Comparison of ENCODE assay signal across 16 cellular contexts in the genomic region with DNA sequence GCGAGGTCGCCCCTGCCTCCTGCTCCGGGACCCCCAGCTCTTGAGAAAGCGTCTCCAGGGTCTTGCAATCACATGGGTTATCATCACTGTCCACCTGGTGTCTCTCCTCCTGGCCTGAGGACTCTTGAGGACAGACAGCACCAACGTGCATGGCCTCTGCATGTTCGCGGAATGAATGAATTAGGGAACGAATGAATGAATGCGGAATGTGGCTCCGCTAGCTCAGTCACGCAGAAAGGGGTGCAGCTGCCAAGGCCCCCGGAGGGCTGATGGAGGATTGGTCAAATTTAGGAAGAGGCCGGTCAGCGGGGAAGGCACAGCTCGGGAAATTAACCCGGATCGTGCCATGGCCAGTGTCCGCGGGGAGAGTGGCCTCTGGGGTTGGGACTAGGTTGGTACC. TPM values are rescaled to one million over a fixed set of nuclear protein-coding genes. Genes with fewer than 3 reads are reported as not detected.
DNase-seq lines count a peak whose midpoint lies in the region; TF ChIP-seq lines count a peak whose summit lies in the region.
"Had no signal": no experiment of that assay in that cellular context is flagged by ENCODE, and none has a peak within 500 bp of the region (broad histone marks: within the 10 kb centered on the region; RNA-seq: fewer than 3 reads in every experiment).

No MANE protein-coding gene starts in this region.

- H3K9me3 Mint-ChIP-seq in brain: no peaks in the 10 kb centered on the region
- H3K9me3 Mint-ChIP-seq in glutamatergic neuron (ENCODE audit: unreplicated experiment): peaks cover 8% of the 10 kb centered on the region
- no peaks in the 10 kb centered on the region for H3K9me3 Mint-ChIP-seq in T-helper 2 cell treated with Interferon-gamma antibody and Interleukin-4, amounts not matched to agents 5 μg/mL and 100 μg/mL, for 36 hours
- no peaks in the 10 kb centered on the region for H3K9me3 Mint-ChIP-seq in activated CD4-positive, alpha-beta T cell treated with anti-CD3 and anti-CD28 coated beads, Interleukin-2, amount 10 ng/mL, durations not matched to agents 7 days and 5 days
- H3K9me3 Mint-ChIP-seq: CD4-positive, CD25-positive, alpha-beta regulatory T cell; CD8-positive, alpha-beta memory T cell; GM23338; HFFc6 had no signal

- H3K27ac Mint-ChIP-seq in brain (peak overlapping the region in 1 of 5 experiments; percentile 14), glutamatergic neuron (ENCODE audit: unreplicated experiment) (no peak overlapping the region)
- no peak overlapping the region for H3K27ac Mint-ChIP-seq in T-helper 2 cell treated with Interferon-gamma antibody and Interleukin-4, amounts not matched to agents 5 μg/mL and 100 μg/mL, for 36 hours
- no peak overlapping the region for H3K27ac Mint-ChIP-seq in activated CD4-positive, alpha-beta T cell treated with anti-CD3 and anti-CD28 coated beads, Interleukin-2, amount 10 ng/mL, durations not matched to agents 7 days and 5 days
- H3K27ac Mint-ChIP-seq: CD4-positive, CD25-positive, alpha-beta regulatory T cell; CD8-positive, alpha-beta memory T cell; GM23338; HFFc6 had no signal

- POLR2A ChIA-PET in activated CD4-positive, alpha-beta T cell treated with anti-CD3 and anti-CD28 coated beads, Interleukin-2, amount 10 ng/mL, durations not matched to agents 7 days and 5 days (lab: Charles Lee): no interaction called here

- H3K36me3 ChIP-seq in NT2/D1 (ENCODE audit: insufficient read depth, insufficient read length, low read length): no peaks in the 10 kb centered on the region

- DNase-seq in NT2/D1 (ENCODE audit: low read depth, low spot score): no peak
- DNase-seq in glutamatergic neuron: no peak
- no peak for DNase-seq in T-helper 2 cell treated with Interferon-gamma antibody and Interleukin-4, amounts not matched to agents 5 μg/mL and 100 μg/mL, for 36 hours (ENCODE audit: low spot score)
- no peak for DNase-seq in activated CD4-positive, alpha-beta T cell treated with anti-CD3 and anti-CD28 coated beads, Interleukin-2, amount 10 ng/mL, durations not matched to agents 7 days and 5 days
- DNase-seq in D341Med (ENCODE audit: low spot score): no peak
- DNase-seq in NCI-H2227 (lab: John Stamatoyannopoulos, UW; ENCODE audit: unreplicated experiment): no peak
- DNase-seq: ACHN; BE2C; C1 segment of cervical spinal cord; CD4-positive, CD25-positive, alpha-beta regulatory T cell; CD8-positive, alpha-beta memory T cell; COR-L47; HCEC 1CT; HFFc6 had no signal

- H3K27me3 Mint-ChIP-seq in brain: peaks cover 29% of the 10 kb centered on the region
- peaks cover 12% of the 10 kb centered on the region for H3K27me3 Mint-ChIP-seq in glutamatergic neuron (ENCODE audit: unreplicated experiment)
- peaks cover 37% of the 10 kb centered on the region for H3K27me3 Mint-ChIP-seq in T-helper 2 cell treated with Interferon-gamma antibody and Interleukin-4, amounts not matched to agents 5 μg/mL and 100 μg/mL, for 36 hours (ENCODE audit: low read depth)
- H3K27me3 Mint-ChIP-seq in activated CD4-positive, alpha-beta T cell treated with anti-CD3 and anti-CD28 coated beads, Interleukin-2, amount 10 ng/mL, durations not matched to agents 7 days and 5 days: peaks cover 39% of the 10 kb centered on the region

- H3K9me3 ChIP-seq in NT2/D1 (ENCODE audit: insufficient read depth, low read length): no peaks in the 10 kb centered on the region
- H3K9me3 ChIP-seq: BE2C had no signal

- H3K4me1 ChIP-seq in NT2/D1 (ENCODE audit: insufficient read depth, insufficient read length): peaks cover 22% of the 10 kb centered on the region

- H3K36me3 Mint-ChIP-seq in brain (peaks cover 4% of the 10 kb centered on the region), glutamatergic neuron (ENCODE audit: unreplicated experiment) (no peaks in the 10 kb centered on the region)
- H3K36me3 Mint-ChIP-seq in T-helper 2 cell treated with Interferon-gamma antibody and Interleukin-4, amounts not matched to agents 5 μg/mL and 100 μg/mL, for 36 hours (ENCODE audit: low read depth): no peaks in the 10 kb centered on the region
- no peaks in the 10 kb centered on the region for H3K36me3 Mint-ChIP-seq in activated CD4-positive, alpha-beta T cell treated with anti-CD3 and anti-CD28 coated beads, Interleukin-2, amount 10 ng/mL, durations not matched to agents 7 days and 5 days (ENCODE audit: low read depth)
- H3K36me3 Mint-ChIP-seq: CD4-positive, CD25-positive, alpha-beta regulatory T cell; CD8-positive, alpha-beta memory T cell had no signal

- peaks cover 94% of the 10 kb centered on the region for H3K27me3 ChIP-seq in NT2/D1 (ENCODE audit: insufficient read depth, insufficient read length)
- H3K27me3 ChIP-seq: BE2C had no signal

- TF ChIP-seq CTCF in brain (conservative IDR thresholded peaks at IDR 0.05) (no peak), glutamatergic neuron (IDR thresholded peaks at IDR 0.05; ENCODE audit: partially characterized antibody, unreplicated experiment) (no peak)

- CTCF ChIA-PET in activated CD4-positive, alpha-beta T cell treated with anti-CD3 and anti-CD28 coated beads, Interleukin-2, amount 10 ng/mL, durations not matched to agents 7 days and 5 days (lab: Charles Lee): interaction anchor here (0.5 to 2.8 kb wide), 4 partner anchors 11 to 1226 kb away, joined by 3 to 12 read pairs (median 3); no protein-coding TSS in a partner anchor

- no peak overlapping the region for H3K4me3 ChIP-seq in NT2/D1 (ENCODE audit: insufficient read length, low read depth)
- H3K4me3 ChIP-seq: GM23338 had no signal

- H3K4me1 Mint-ChIP-seq in brain (peaks cover 35% of the 10 kb centered on the region), glutamatergic neuron (ENCODE audit: low read depth, unreplicated experiment) (peaks cover 11% of the 10 kb centered on the region)
- H3K4me1 Mint-ChIP-seq in T-helper 2 cell treated with Interferon-gamma antibody and Interleukin-4, amounts not matched to agents 5 μg/mL and 100 μg/mL, for 36 hours (ENCODE audit: low read depth): no peaks in the 10 kb centered on the region
- peaks cover 12% of the 10 kb centered on the region for H3K4me1 Mint-ChIP-seq in activated CD4-positive, alpha-beta T cell treated with anti-CD3 and anti-CD28 coated beads, Interleukin-2, amount 10 ng/mL, durations not matched to agents 7 days and 5 days
- H3K4me1 Mint-ChIP-seq: GM23338 had no signal

- H3K4me3 Mint-ChIP-seq in brain (peak overlapping the region; percentile 34 to 70 (median 51)), glutamatergic neuron (ENCODE audit: unreplicated experiment) (peak overlapping the region; percentile 81)
- no peak overlapping the region for H3K4me3 Mint-ChIP-seq in T-helper 2 cell treated with Interferon-gamma antibody and Interleukin-4, amounts not matched to agents 5 μg/mL and 100 μg/mL, for 36 hours
- H3K4me3 Mint-ChIP-seq in activated CD4-positive, alpha-beta T cell treated with anti-CD3 and anti-CD28 coated beads, Interleukin-2, amount 10 ng/mL, durations not matched to agents 7 days and 5 days: no peak overlapping the region
- H3K4me3 Mint-ChIP-seq: GM23338, HFFc6 had no signal

- peak overlapping the region; percentile 21 for H3K9ac ChIP-seq in NT2/D1 (ENCODE audit: insufficient read length, low read depth)

RNA-seq across cellular contexts. Expression of gene FBXL16, which starts 3.3 kb away (rescaled TPM):
- polyA plus RNA-seq in brain (ENCODE audit: insufficient read depth, low read depth, low replicate concordance): 188 TPM
- total RNA-seq in glutamatergic neuron (ENCODE audit: unreplicated experiment): 85.1 TPM
- 10 to 100 TPM; 12.7 to 14.3 TPM for total RNA-seq in activated CD4-positive, alpha-beta T cell treated with anti-CD3 and anti-CD28 coated beads, Interleukin-2, amount 10 ng/mL, durations not matched to agents 7 days and 5 days

RNA-seq across cellular contexts. Expression of gene WDR24, which starts 12.1 kb away (rescaled TPM):
- 24.5 TPM for polyA plus RNA-seq in brain (ENCODE audit: insufficient read depth, low read depth, low replicate concordance)
- total RNA-seq in glutamatergic neuron (ENCODE audit: unreplicated experiment): 19.9 TPM
- 10 to 100 TPM; 19.3 to 20.0 TPM for total RNA-seq in activated CD4-positive, alpha-beta T cell treated with anti-CD3 and anti-CD28 coated beads, Interleukin-2, amount 10 ng/mL, durations not matched to agents 7 days and 5 days

RNA-seq across cellular contexts. Expression of gene METRN, which starts 12.6 kb away (rescaled TPM):
- polyA plus RNA-seq in brain (ENCODE audit: insufficient read depth, low read depth, low replicate concordance): 125 TPM
- total RNA-seq in glutamatergic neuron (ENCODE audit: unreplicated experiment): 134 TPM
- 1 to 10 TPM; 2.5 to 3.0 TPM for total RNA-seq in activated CD4-positive, alpha-beta T cell treated with anti-CD3 and anti-CD28 coated beads, Interleukin-2, amount 10 ng/mL, durations not matched to agents 7 days and 5 days

RNA-seq across cellular contexts. Expression of gene JMJD8, which starts 18.2 kb away (rescaled TPM):
- 69.1 TPM for polyA plus RNA-seq in brain (ENCODE audit: insufficient read depth, low read depth, low replicate concordance)
- total RNA-seq in glutamatergic neuron (ENCODE audit: unreplicated experiment): 26.1 TPM
- total RNA-seq in activated CD4-positive, alpha-beta T cell treated with anti-CD3 and anti-CD28 coated beads, Interleukin-2, amount 10 ng/mL, durations not matched to agents 7 days and 5 days: 10 to 100 TPM; 33.8 to 34.3 TPM

RNA-seq across cellular contexts. Expression of gene ANTKMT, which starts 18.6 kb away (rescaled TPM):
- polyA plus RNA-seq in brain (ENCODE audit: insufficient read depth, low read depth, low replicate concordance): 37.7 TPM
- total RNA-seq in glutamatergic neuron (ENCODE audit: unreplicated experiment): 61.1 TPM
- 1 to 10 TPM; 5.5 to 8.7 TPM for total RNA-seq in activated CD4-positive, alpha-beta T cell treated with anti-CD3 and anti-CD28 coated beads, Interleukin-2, amount 10 ng/mL, durations not matched to agents 7 days and 5 days

Comparison
In these comparisons a context has a peak if more than half of its experiments do, and no peak if none do; other contexts are left out.
1. H3K4me3 Mint-ChIP-seq: peak in brain (5 of 5) and glutamatergic neuron (single experiment); none in T-helper 2 cell treated with Interferon-gamma antibody and Interleukin-4, amounts not matched to agents 5 μg/mL and 100 μg/mL, for 36 hours (single experiment) and activated CD4-positive, alpha-beta T cell treated with anti-CD3 and anti-CD28 coated beads, Interleukin-2, amount 10 ng/mL, durations not matched to agents 7 days and 5 days (single experiment).
2. RNA of gene METRN, which starts 12.6 kb away (total RNA-seq): 134 TPM in glutamatergic neuron (single experiment); 2.5 to 3.0 TPM in activated CD4-positive, alpha-beta T cell treated with anti-CD3 and anti-CD28 coated beads, Interleukin-2, amount 10 ng/mL, durations not matched to agents 7 days and 5 days; every median in the first group is over 10 times any median in the second.